Comparison of ENCODE assay signal across 1 cellular context in the genomic region with DNA sequence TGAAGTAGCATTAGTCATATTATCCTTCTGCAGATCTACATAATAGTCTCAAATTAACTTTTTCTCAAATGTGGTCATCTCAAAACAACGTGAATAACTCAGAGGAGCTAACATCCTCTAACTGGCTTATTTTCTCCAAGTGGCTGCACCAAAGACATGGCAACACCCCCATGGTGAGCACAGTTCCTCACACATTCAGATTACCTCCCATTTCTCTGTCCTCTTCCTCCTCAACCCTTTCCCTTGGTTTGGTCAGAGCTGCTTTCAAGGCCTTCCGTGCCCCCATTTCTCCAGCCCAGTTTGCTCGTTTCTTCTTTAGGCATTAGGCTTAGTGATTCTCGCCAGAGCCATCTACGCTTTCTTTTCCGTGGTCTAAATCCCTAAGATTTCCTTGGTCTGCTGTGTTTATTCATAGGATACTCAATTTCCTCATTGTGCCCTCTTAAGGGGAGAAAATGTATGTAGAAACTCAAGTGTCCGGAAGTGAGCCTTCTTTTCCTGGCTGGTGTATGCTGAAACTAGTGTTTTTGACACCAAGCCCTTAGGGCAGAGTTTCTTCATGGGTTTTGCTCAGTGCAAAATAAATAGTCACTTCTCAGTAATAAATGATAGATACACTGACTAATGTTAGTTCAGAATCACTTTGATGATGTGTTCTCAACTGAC.
TF ChIP-seq lines count a peak whose summit lies in the region.

No MANE protein-coding gene starts in this region.

TF ChIP-seq in A549, 52 proteins besides CTCF, POLR2A, EP300 and RAD21 (continued from another document):
- TF ChIP-seq, protein P1, sequence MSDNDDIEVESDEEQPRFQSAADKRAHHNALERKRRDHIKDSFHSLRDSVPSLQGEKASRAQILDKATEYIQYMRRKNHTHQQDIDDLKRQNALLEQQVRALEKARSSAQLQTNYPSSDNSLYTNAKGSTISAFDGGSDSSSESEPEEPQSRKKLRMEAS (IDR thresholded peaks at IDR 0.05), result no peak
- TF ChIP-seq, protein P2, sequence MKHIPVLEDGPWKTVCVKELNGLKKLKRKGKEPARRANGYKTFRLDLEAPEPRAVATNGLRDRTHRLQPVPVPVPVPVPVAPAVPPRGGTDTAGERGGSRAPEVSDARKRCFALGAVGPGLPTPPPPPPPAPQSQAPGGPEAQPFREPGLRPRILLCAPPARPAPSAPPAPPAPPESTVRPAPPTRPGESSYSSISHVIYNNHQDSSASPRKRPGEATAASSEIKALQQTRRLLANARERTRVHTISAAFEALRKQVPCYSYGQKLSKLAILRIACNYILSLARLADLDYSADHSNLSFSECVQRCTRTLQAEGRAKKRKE (CRISPR knock-in tag; IDR thresholded peaks at IDR 0.05; ENCODE audit: low read depth), result no peak
- TF ChIP-seq, protein P3, sequence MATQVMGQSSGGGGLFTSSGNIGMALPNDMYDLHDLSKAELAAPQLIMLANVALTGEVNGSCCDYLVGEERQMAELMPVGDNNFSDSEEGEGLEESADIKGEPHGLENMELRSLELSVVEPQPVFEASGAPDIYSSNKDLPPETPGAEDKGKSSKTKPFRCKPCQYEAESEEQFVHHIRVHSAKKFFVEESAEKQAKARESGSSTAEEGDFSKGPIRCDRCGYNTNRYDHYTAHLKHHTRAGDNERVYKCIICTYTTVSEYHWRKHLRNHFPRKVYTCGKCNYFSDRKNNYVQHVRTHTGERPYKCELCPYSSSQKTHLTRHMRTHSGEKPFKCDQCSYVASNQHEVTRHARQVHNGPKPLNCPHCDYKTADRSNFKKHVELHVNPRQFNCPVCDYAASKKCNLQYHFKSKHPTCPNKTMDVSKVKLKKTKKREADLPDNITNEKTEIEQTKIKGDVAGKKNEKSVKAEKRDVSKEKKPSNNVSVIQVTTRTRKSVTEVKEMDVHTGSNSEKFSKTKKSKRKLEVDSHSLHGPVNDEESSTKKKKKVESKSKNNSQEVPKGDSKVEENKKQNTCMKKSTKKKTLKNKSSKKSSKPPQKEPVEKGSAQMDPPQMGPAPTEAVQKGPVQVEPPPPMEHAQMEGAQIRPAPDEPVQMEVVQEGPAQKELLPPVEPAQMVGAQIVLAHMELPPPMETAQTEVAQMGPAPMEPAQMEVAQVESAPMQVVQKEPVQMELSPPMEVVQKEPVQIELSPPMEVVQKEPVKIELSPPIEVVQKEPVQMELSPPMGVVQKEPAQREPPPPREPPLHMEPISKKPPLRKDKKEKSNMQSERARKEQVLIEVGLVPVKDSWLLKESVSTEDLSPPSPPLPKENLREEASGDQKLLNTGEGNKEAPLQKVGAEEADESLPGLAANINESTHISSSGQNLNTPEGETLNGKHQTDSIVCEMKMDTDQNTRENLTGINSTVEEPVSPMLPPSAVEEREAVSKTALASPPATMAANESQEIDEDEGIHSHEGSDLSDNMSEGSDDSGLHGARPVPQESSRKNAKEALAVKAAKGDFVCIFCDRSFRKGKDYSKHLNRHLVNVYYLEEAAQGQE (IDR thresholded peaks at IDR 0.05), result no peak
- TF ChIP-seq EHMT2 (IDR thresholded peaks at IDR 0.05; ENCODE audit: low read depth), result no peak
- TF ChIP-seq NR3C1 (IDR thresholded peaks at IDR 0.05), result no peak
- TF ChIP-seq NFE2L2 (conservative IDR thresholded peaks at IDR 0.05; ENCODE audit: low read length), result no peak
- TF ChIP-seq SMC3 (IDR thresholded peaks at IDR 0.05), result peak; percentile 37; the same call in 1 of the 3 replicates
- TF ChIP-seq BHLHE40 (IDR thresholded peaks at IDR 0.05; ENCODE audit: low read depth, low read length), result no peak
- TF ChIP-seq ZFP36 (IDR thresholded peaks at IDR 0.05; ENCODE audit: borderline replicate concordance, partially characterized antibody), result no peak
- TF ChIP-seq, protein P4, sequence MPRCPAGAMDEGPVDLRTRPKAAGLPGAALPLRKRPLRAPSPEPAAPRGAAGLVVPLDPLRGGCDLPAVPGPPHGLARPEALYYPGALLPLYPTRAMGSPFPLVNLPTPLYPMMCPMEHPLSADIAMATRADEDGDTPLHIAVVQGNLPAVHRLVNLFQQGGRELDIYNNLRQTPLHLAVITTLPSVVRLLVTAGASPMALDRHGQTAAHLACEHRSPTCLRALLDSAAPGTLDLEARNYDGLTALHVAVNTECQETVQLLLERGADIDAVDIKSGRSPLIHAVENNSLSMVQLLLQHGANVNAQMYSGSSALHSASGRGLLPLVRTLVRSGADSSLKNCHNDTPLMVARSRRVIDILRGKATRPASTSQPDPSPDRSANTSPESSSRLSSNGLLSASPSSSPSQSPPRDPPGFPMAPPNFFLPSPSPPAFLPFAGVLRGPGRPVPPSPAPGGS (IDR thresholded peaks at IDR 0.05), result no peak
- 0 out of 2 replicates have a peak, but pooled peaks have one; percentile 49 for TF ChIP-seq JUNB (IDR thresholded peaks at IDR 0.05)
- TF ChIP-seq, protein P5, sequence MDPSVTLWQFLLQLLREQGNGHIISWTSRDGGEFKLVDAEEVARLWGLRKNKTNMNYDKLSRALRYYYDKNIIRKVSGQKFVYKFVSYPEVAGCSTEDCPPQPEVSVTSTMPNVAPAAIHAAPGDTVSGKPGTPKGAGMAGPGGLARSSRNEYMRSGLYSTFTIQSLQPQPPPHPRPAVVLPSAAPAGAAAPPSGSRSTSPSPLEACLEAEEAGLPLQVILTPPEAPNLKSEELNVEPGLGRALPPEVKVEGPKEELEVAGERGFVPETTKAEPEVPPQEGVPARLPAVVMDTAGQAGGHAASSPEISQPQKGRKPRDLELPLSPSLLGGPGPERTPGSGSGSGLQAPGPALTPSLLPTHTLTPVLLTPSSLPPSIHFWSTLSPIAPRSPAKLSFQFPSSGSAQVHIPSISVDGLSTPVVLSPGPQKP (IDR thresholded peaks at IDR 0.05; ENCODE audit: low read depth, low read length), result no peak
- TF ChIP-seq RARB (CRISPR knock-in tag; IDR thresholded peaks at IDR 0.05), result no peak
- no peak for TF ChIP-seq RFX5 (IDR thresholded peaks at IDR 0.05)
- TF ChIP-seq, protein P6, sequence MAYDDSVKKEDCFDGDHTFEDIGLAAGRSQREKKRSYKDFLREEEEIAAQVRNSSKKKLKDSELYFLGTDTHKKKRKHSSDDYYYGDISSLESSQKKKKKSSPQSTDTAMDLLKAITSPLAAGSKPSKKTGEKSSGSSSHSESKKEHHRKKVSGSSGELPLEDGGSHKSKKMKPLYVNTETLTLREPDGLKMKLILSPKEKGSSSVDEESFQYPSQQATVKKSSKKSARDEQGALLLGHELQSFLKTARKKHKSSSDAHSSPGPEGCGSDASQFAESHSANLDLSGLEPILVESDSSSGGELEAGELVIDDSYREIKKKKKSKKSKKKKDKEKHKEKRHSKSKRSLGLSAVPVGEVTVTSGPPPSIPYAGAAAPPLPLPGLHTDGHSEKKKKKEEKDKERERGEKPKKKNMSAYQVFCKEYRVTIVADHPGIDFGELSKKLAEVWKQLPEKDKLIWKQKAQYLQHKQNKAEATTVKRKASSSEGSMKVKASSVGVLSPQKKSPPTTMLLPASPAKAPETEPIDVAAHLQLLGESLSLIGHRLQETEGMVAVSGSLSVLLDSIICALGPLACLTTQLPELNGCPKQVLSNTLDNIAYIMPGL (CRISPR knock-in tag; IDR thresholded peaks at IDR 0.05; ENCODE audit: borderline replicate concordance), result no peak
- no peak for TF ChIP-seq KDM1A (IDR thresholded peaks at IDR 0.05; ENCODE audit: low read depth)
- no peak for TF ChIP-seq HDAC2 (IDR thresholded peaks at IDR 0.05)
- no peak for TF ChIP-seq TP53 (CRISPR knock-in tag; IDR thresholded peaks at IDR 0.05)
- TF ChIP-seq FOXS1 (CRISPR knock-in tag; IDR thresholded peaks at IDR 0.05), result no peak
- TF ChIP-seq CEBPB (IDR thresholded peaks at IDR 0.05), result peak in 1 of 2 experiments; percentile 70; a peak in 2 of 4 replicates
- TF ChIP-seq CBX2 (IDR thresholded peaks at IDR 0.05; ENCODE audit: borderline replicate concordance, low read depth), result no peak
- TF ChIP-seq, protein P7, sequence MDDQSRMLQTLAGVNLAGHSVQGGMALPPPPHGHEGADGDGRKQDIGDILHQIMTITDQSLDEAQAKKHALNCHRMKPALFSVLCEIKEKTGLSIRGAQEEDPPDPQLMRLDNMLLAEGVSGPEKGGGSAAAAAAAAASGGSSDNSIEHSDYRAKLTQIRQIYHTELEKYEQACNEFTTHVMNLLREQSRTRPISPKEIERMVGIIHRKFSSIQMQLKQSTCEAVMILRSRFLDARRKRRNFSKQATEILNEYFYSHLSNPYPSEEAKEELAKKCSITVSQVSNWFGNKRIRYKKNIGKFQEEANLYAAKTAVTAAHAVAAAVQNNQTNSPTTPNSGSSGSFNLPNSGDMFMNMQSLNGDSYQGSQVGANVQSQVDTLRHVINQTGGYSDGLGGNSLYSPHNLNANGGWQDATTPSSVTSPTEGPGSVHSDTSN (IDR thresholded peaks at IDR 0.05), result no peak
- no peak for TF ChIP-seq KDM5A (IDR thresholded peaks at IDR 0.05)
- no peak for TF ChIP-seq NPAS2 (CRISPR knock-in tag; IDR thresholded peaks at IDR 0.05; ENCODE audit: borderline replicate concordance)
- TF ChIP-seq ZC3H11A (IDR thresholded peaks at IDR 0.05), result no peak
